Comparison of ENCODE assay signal across 23 cellular contexts in genomic region chr1:210775289-210775688, GRCh38.
"Had no signal": no experiment of that assay in that cellular context is flagged by ENCODE, and none has a peak within 500 bp of the region (broad histone marks: within the 10 kb centered on the region; RNA-seq: fewer than 3 reads in every experiment).

No MANE protein-coding gene starts in this region.

- H3K27ac ChIP-seq: neural progenitor cell, ovary, parathyroid adenoma, psoas muscle, right lobe of liver, sigmoid colon, stomach, thoracic aorta, thyroid gland, tibial nerve, upper lobe of left lung, vagina had no signal

- H3K9me3 ChIP-seq: ovary, psoas muscle, right lobe of liver, sigmoid colon, stomach, thoracic aorta, thyroid gland, tibial nerve, upper lobe of left lung, vagina had no signal

- H3K36me3 ChIP-seq: neural progenitor cell, ovary, right lobe of liver, sigmoid colon, stomach, thoracic aorta, thyroid gland, tibial nerve, upper lobe of left lung, vagina had no signal

- H3K27me3 ChIP-seq: neural progenitor cell, ovary, right lobe of liver, sigmoid colon, stomach, thyroid gland, tibial nerve, upper lobe of left lung, vagina had no signal

- DNase-seq: natural killer cell; occipital lobe; ovary; psoas muscle; right cardiac atrium; right lobe of liver; sigmoid colon; small intestine; stimulated activated CD4-positive, alpha-beta T cell treated with anti-CD3 and anti-CD28 coated beads, Interleukin-15, amount 100 ng/mL, for 24 hours; stimulated activated CD4-positive, alpha-beta T cell treated with anti-CD3 and anti-CD28 coated beads, Interleukin-2, amount 100 ng/mL, for 24 hours; stimulated activated CD4-positive, alpha-beta T cell treated with anti-CD3 and anti-CD28 coated beads, Interleukin-2, amount 100 ng/mL, for 48 hours; stimulated activated CD4-positive, alpha-beta T cell treated with anti-CD3 and anti-CD28 coated beads, Interleukin-4, amount 100 ng/mL, for 24 hours; stimulated activated naive B cell treated with anti-CD40 and anti-IgM and Interleukin-4, amounts not matched to agents 10 μg/mL and 1 μg/mL and 100 μg/mL, for 72 hours; stimulated activated naive CD4-positive, alpha-beta T cell treated with Interleukin-2 at 50 U/mL for 16 hours; stomach; thyroid gland; trophoblast cell; upper lobe of left lung had no signal

- H3K4me1 ChIP-seq: parathyroid adenoma, psoas muscle, right lobe of liver, sigmoid colon, stomach, thyroid gland, upper lobe of left lung, vagina had no signal

- H3K4me3 ChIP-seq: neural progenitor cell, ovary, psoas muscle, right lobe of liver, sigmoid colon, stomach, thoracic aorta, thyroid gland, tibial nerve, upper lobe of left lung, vagina had no signal
